Comparison of ENCODE assay signal across 20 cellular contexts in genomic region chr15:69897471-69898237, GRCh38.
"Had no signal": no experiment of that assay in that cellular context is flagged by ENCODE, and none has a peak within 500 bp of the region (broad histone marks: within the 10 kb centered on the region; RNA-seq: fewer than 3 reads in every experiment).

No MANE protein-coding gene starts in this region.

- H3K4me3 ChIP-seq: cardiac muscle cell, esophagus squamous epithelium, left lung, pancreas, testis, upper lobe of left lung had no signal

- H3K36me3 ChIP-seq: cardiac muscle cell, esophagus squamous epithelium, left lung, neutrophil, pancreas, upper lobe of left lung had no signal

- H3K9me3 ChIP-seq: esophagus squamous epithelium, left lung, neutrophil, pancreas, testis, upper lobe of left lung had no signal

- H3K4me1 ChIP-seq: esophagus squamous epithelium, left lung, pancreas, testis had no signal

- ATAC-seq: activated CD8-positive, alpha-beta T cell treated with anti-CD3 and anti-CD28 coated beads for 36 hours; effector memory CD8-positive, alpha-beta T cell; left lung; natural killer cell treated with Interleukin-12 subunit alpha and Interleukin-12 subunit beta and Interleukin-15 and Interleukin-18, amount 100 ng/mL, for 72 hours; pancreas; sciatic nerve; stimulated activated memory B cell treated with anti-CD40 and anti-IgM and Interleukin-4, amounts not matched to agents 10 μg/mL and 1 μg/mL and 100 μg/mL, for 72 hours; WTC11 had no signal

- DNase-seq: activated CD4-positive, alpha-beta T cell treated with anti-CD3 and anti-CD28 coated beads, Interleukin-2, amount 10 ng/mL, durations not matched to agents 24 days and 14 days; activated CD8-positive, alpha-beta T cell treated with anti-CD3 and anti-CD28 coated beads for 36 hours; activated naive CD4-positive, alpha-beta T cell treated with Interleukin-2 at 50 U/mL for 16 hours; activated naive CD8-positive, alpha-beta T cell treated with anti-CD3 and anti-CD28 coated beads, Interleukin-2, amount 10 ng/mL, durations not matched to agents 7 days and 5 days; activated T-cell treated with anti-CD3 and anti-CD28 coated beads, Interleukin-2, amount 50 U/mL, for 1 hour; amygdala; effector memory CD8-positive, alpha-beta T cell; esophagus squamous epithelium; kidney; left lung; pancreas; stimulated activated CD4-positive, alpha-beta T cell treated with anti-CD3 and anti-CD28 coated beads, Interleukin-4, amount 100 ng/mL, for 4 hours; testis; upper lobe of left lung had no signal

- H3K27me3 ChIP-seq: cardiac muscle cell, pancreas, testis, upper lobe of left lung had no signal

- H3K27ac ChIP-seq: cardiac muscle cell, esophagus squamous epithelium, left lung, neutrophil, pancreas, testis, upper lobe of left lung had no signal
